9 cellular contexts compared by ENCODE assay signal in genomic region chr20:5786930-5787826, GRCh38. TPM values are rescaled to one million over a fixed set of nuclear protein-coding genes. Genes with fewer than 3 reads are reported as not detected.
DNase-seq lines count a peak whose midpoint lies in the region; ATAC-seq lines count a peak whose summit lies in the region.
"Had no signal": no experiment of that assay in that cellular context is flagged by ENCODE, and none has a peak within 500 bp of the region (broad histone marks: within the 10 kb centered on the region; RNA-seq: fewer than 3 reads in every experiment).

No MANE protein-coding gene starts in this region.

- peaks cover 30% of the 10 kb centered on the region for H3K36me3 Mint-ChIP-seq in activated T-helper 17 cell treated with anti-CD3 and anti-CD28 coated beads, Interleukin-2, amount 50 U/mL, for 72 hours (ENCODE audit: low read depth)

- peaks cover 10% of the 10 kb centered on the region for H3K4me1 ChIP-seq in skeletal muscle satellite cell (ENCODE audit: control insufficient read depth, insufficient read depth, low read length)

- H3K27me3 ChIP-seq in skeletal muscle satellite cell (ENCODE audit: control insufficient read depth, insufficient read depth, low read length): no peaks in the 10 kb centered on the region

- H3K4me1 Mint-ChIP-seq in activated T-helper 17 cell treated with anti-CD3 and anti-CD28 coated beads, Interleukin-2, amount 50 U/mL, for 72 hours: no peaks in the 10 kb centered on the region

- H3K27me3 Mint-ChIP-seq in activated T-helper 17 cell treated with anti-CD3 and anti-CD28 coated beads, Interleukin-2, amount 50 U/mL, for 72 hours: no peaks in the 10 kb centered on the region

- no peak overlapping the region for H3K4me3 Mint-ChIP-seq in activated T-helper 17 cell treated with anti-CD3 and anti-CD28 coated beads, Interleukin-2, amount 50 U/mL, for 72 hours

- intact Hi-C loops in Right ventricle myocardium superior (cut with DNase I): loop anchor here (5.0 kb wide), 1 partner anchor 230 kb away; no protein-coding TSS in a partner anchor

- peak overlapping the region; percentile 50 for H3K4me2 ChIP-seq in skeletal muscle satellite cell (ENCODE audit: low read length)

- no peaks in the 10 kb centered on the region for H3K9me3 Mint-ChIP-seq in activated T-helper 17 cell treated with anti-CD3 and anti-CD28 coated beads, Interleukin-2, amount 50 U/mL, for 72 hours

- H3K9me3 ChIP-seq in skeletal muscle satellite cell (replicated peaks; ENCODE audit: low read length): no peaks in the 10 kb centered on the region

- no peak for ATAC-seq in activated T-helper 17 cell treated with anti-CD3 and anti-CD28 coated beads, Interleukin-2, amount 50 U/mL, for 72 hours (replicated peaks)
- ATAC-seq in Right ventricle myocardium superior (ENCODE audit: poor library complexity): peak; percentile 86
- ATAC-seq in GM21737 (IDR thresholded peaks at IDR 0.05; ENCODE audit: unreplicated experiment): no peak
- ATAC-seq in HG03469 (IDR thresholded peaks at IDR 0.05; ENCODE audit: unreplicated experiment): no peak

- no peak overlapping the region for H3K4me3 ChIP-seq in skeletal muscle satellite cell (ENCODE audit: low read length)

- H3K9ac ChIP-seq in skeletal muscle satellite cell (ENCODE audit: low read depth, low read length): no peak overlapping the region

- H3K27ac Mint-ChIP-seq in activated T-helper 17 cell treated with anti-CD3 and anti-CD28 coated beads, Interleukin-2, amount 50 U/mL, for 72 hours: peak overlapping the region; percentile 56

- H3K36me3 ChIP-seq in skeletal muscle satellite cell (ENCODE audit: insufficient read depth, low read length): no peaks in the 10 kb centered on the region

- peak; percentile 28 for DNase-seq in DMS53 (lab: John Stamatoyannopoulos, UW)
- DNase-seq in DMS53 treated with DMSO at 0.1 percent for 48 hours (lab: John Stamatoyannopoulos, UW; ENCODE audit: unreplicated experiment): no peak
- DNase-seq in Right ventricle myocardium superior: no peak
- DNase-seq in COR-L47 (lab: John Stamatoyannopoulos, UW): no peak
- DNase-seq: activated naive CD4-positive, alpha-beta T cell treated with anti-CD3 and anti-CD28 coated beads, Interleukin-2, amount 50 U/mL, for 16 hours had no signal

RNA-seq across cellular contexts. Expression of gene SHLD1, which starts 37.0 kb away (rescaled TPM):
- total RNA-seq in activated T-helper 17 cell treated with anti-CD3 and anti-CD28 coated beads, Interleukin-2, amount 50 U/mL, for 72 hours: 10 to 100 TPM in 1 of 2 donors, 1 to 10 TPM in 1; 8.6 to 12.9 TPM
- total RNA-seq in Right ventricle myocardium superior: 7.4 TPM
- total RNA-seq in skeletal muscle satellite cell (2012; rRNA removed): 1.3 and 2.2 TPM in 2 replicates
